12 cellular contexts compared by ENCODE assay signal in the genomic region with DNA sequence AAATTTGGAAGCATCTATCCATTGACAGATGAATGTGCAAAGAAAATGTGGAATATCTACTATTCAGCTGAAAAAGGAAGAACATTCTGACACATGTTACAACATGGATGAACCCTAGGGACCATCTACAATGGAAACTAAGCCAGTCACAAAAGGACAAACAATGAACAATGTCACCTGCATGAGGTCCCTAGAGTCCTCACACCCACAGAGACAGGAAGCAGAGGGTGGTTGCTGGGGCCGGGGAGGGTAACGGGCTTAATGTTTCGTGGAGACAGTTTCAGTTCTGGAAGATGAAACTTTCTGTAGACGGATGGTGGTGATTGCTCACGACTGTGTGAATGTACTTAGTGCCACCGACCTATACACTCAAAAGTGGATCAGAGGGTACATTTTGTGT.
DNase-seq lines count a peak whose midpoint lies in the region; ATAC-seq and TF ChIP-seq lines count a peak whose summit lies in the region.
"Had no signal": no experiment of that assay in that cellular context is flagged by ENCODE, and none has a peak within 500 bp of the region (broad histone marks: within the 10 kb centered on the region; RNA-seq: fewer than 3 reads in every experiment).

No MANE protein-coding gene starts in this region.

- H3K27ac Mint-ChIP-seq in activated CD4-positive, alpha-beta T cell treated with anti-CD3 and anti-CD28 coated beads for 36 hours, result no peak overlapping the region
- H3K27ac Mint-ChIP-seq in activated CD4-positive, alpha-beta T cell treated with anti-CD3 and anti-CD28 coated beads, Interleukin-2, amount 10 ng/mL, durations not matched to agents 24 days and 14 days, result no peak overlapping the region
- H3K27ac Mint-ChIP-seq in naive thymus-derived CD4-positive, alpha-beta T cell, result no peak overlapping the region

- no peak overlapping the region for H3K27ac ChIP-seq in naive thymus-derived CD4-positive, alpha-beta T cell (ENCODE audit: low read depth, low read length)
- H3K27ac ChIP-seq in psoas muscle (no peak overlapping the region), foreskin keratinocyte (no peak overlapping the region), ascending aorta (no peak overlapping the region)
- H3K27ac ChIP-seq: epithelial cell of prostate had no signal

- intact Hi-C loops in activated CD4-positive, alpha-beta T cell treated with anti-CD3 and anti-CD28 coated beads for 36 hours (cut with DNase I, micrococcal nuclease), result no loop called here
- intact Hi-C loops in activated CD4-positive, alpha-beta T cell treated with anti-CD3 and anti-CD28 coated beads, Interleukin-2, amount 10 ng/mL, durations not matched to agents 24 days and 14 days (cut with micrococcal nuclease), result no loop called here
- intact Hi-C loops in naive thymus-derived CD4-positive, alpha-beta T cell (cut with micrococcal nuclease), result no loop called here
- intact Hi-C loops in psoas muscle (cut with DNase I) (no loop called here), ascending aorta (cut with DNase I) (no loop called here)

- peak; percentile 68 for ATAC-seq in activated CD4-positive, alpha-beta T cell treated with anti-CD3 and anti-CD28 coated beads for 36 hours
- peak; percentile 95 for ATAC-seq in GM21528 (IDR thresholded peaks at IDR 0.05; ENCODE audit: low FRiP score, unreplicated experiment)
- peak; percentile 97 for ATAC-seq in HG03432 (IDR thresholded peaks at IDR 0.05; ENCODE audit: unreplicated experiment)
- peak; percentile 31 for ATAC-seq in naive thymus-derived CD4-positive, alpha-beta T cell
- no peak for ATAC-seq in psoas muscle
- no peak for ATAC-seq in foreskin keratinocyte
- ATAC-seq: HCT116 had no signal

- H3K27me3 Mint-ChIP-seq in activated CD4-positive, alpha-beta T cell treated with anti-CD3 and anti-CD28 coated beads for 36 hours, result peaks cover 23% of the 10 kb centered on the region
- peaks cover 2% of the 10 kb centered on the region for H3K27me3 Mint-ChIP-seq in activated CD4-positive, alpha-beta T cell treated with anti-CD3 and anti-CD28 coated beads, Interleukin-2, amount 10 ng/mL, durations not matched to agents 24 days and 14 days
- H3K27me3 Mint-ChIP-seq in naive thymus-derived CD4-positive, alpha-beta T cell, result peaks cover 0 to 52% (median 26%) of the 10 kb centered on the region in 5 donors

- no peaks in the 10 kb centered on the region for H3K27me3 ChIP-seq in naive thymus-derived CD4-positive, alpha-beta T cell (ENCODE audit: control insufficient read depth in 2 of 2, insufficient read depth in 2 of 2, low read length in 2 of 2)
- H3K27me3 ChIP-seq in psoas muscle (ENCODE audit: insufficient read depth in 3 of 3, low read length in 2 of 3), result no peaks in the 10 kb centered on the region
- no peaks in the 10 kb centered on the region for H3K27me3 ChIP-seq in foreskin keratinocyte
- H3K27me3 ChIP-seq in ascending aorta, result no peaks in the 10 kb centered on the region

- H3K4me1 ChIP-seq in naive thymus-derived CD4-positive, alpha-beta T cell (ENCODE audit: control insufficient read depth in 2 of 2, insufficient read depth in 2 of 2, low read length in 2 of 2), result no peaks in the 10 kb centered on the region
- H3K4me1 ChIP-seq in psoas muscle (no peaks in the 10 kb centered on the region), foreskin keratinocyte (no peaks in the 10 kb centered on the region), ascending aorta (no peaks in the 10 kb centered on the region)

- no peak overlapping the region for H3K4me3 ChIP-seq in naive thymus-derived CD4-positive, alpha-beta T cell (ENCODE audit: low read length)
- H3K4me3 ChIP-seq in psoas muscle (no peak overlapping the region), ascending aorta (no peak overlapping the region)

- 68 to 84% (median 70%) methylated on average over 6 of the region's 6 CpGs for WGBS in psoas muscle, 3 donors

- no peaks in the 10 kb centered on the region for H3K36me3 ChIP-seq in naive thymus-derived CD4-positive, alpha-beta T cell (ENCODE audit: control insufficient read depth in 2 of 3, insufficient read depth in 3 of 3, low read length in 3 of 3)
- H3K36me3 ChIP-seq in psoas muscle (ENCODE audit: insufficient read depth in 1 of 2, low read depth in 1 of 2) (no peaks in the 10 kb centered on the region), ascending aorta (no peaks in the 10 kb centered on the region)

- no peak overlapping the region for H3K4me3 Mint-ChIP-seq in activated CD4-positive, alpha-beta T cell treated with anti-CD3 and anti-CD28 coated beads for 36 hours
- no peak overlapping the region for H3K4me3 Mint-ChIP-seq in activated CD4-positive, alpha-beta T cell treated with anti-CD3 and anti-CD28 coated beads, Interleukin-2, amount 10 ng/mL, durations not matched to agents 24 days and 14 days
- H3K4me3 Mint-ChIP-seq in naive thymus-derived CD4-positive, alpha-beta T cell, result no peak overlapping the region

- H3K36me3 Mint-ChIP-seq in activated CD4-positive, alpha-beta T cell treated with anti-CD3 and anti-CD28 coated beads for 36 hours (ENCODE audit: low read depth), result no peaks in the 10 kb centered on the region
- H3K36me3 Mint-ChIP-seq in activated CD4-positive, alpha-beta T cell treated with anti-CD3 and anti-CD28 coated beads, Interleukin-2, amount 10 ng/mL, durations not matched to agents 24 days and 14 days (ENCODE audit: low read depth), result no peaks in the 10 kb centered on the region
- H3K36me3 Mint-ChIP-seq in naive thymus-derived CD4-positive, alpha-beta T cell, result peaks cover 0 to 10% (median 3%) of the 10 kb centered on the region in 5 donors

- POLR2A ChIA-PET in activated CD4-positive, alpha-beta T cell treated with anti-CD3 and anti-CD28 coated beads for 36 hours (lab: Charles Lee), result no interaction called here
- POLR2A ChIA-PET in naive thymus-derived CD4-positive, alpha-beta T cell (lab: Charles Lee), result no interaction called here

- TF ChIP-seq CTCF in psoas muscle (IDR thresholded peaks at IDR 0.05), result no peak
- TF ChIP-seq CTCF in foreskin keratinocyte (conservative IDR thresholded peaks at IDR 0.05), result no peak
- no peak for TF ChIP-seq CTCF in ascending aorta (IDR thresholded peaks at IDR 0.05)

- DNase-seq in activated CD4-positive, alpha-beta T cell treated with anti-CD3 and anti-CD28 coated beads for 36 hours, result peak; percentile 39
- no peak for DNase-seq in activated CD4-positive, alpha-beta T cell treated with anti-CD3 and anti-CD28 coated beads, Interleukin-2, amount 10 ng/mL, durations not matched to agents 24 days and 14 days
- DNase-seq in naive thymus-derived CD4-positive, alpha-beta T cell, result no peak
- DNase-seq in psoas muscle (no peak), foreskin keratinocyte (no peak), ascending aorta (ENCODE audit: low spot score in 2 of 2) (no peak)
- DNase-seq: mesendoderm; stimulated activated CD4-positive, alpha-beta T cell treated with anti-CD3 and anti-CD28 coated beads, Interleukin-2, amount 100 ng/mL, for 48 hours had no signal

- H3K9me3 ChIP-seq in naive thymus-derived CD4-positive, alpha-beta T cell (ENCODE audit: control insufficient read depth in 2 of 3, low read length in 3 of 3), result no peaks in the 10 kb centered on the region
- H3K9me3 ChIP-seq in psoas muscle (no peaks in the 10 kb centered on the region), ascending aorta (no peaks in the 10 kb centered on the region)

- peaks cover 3% of the 10 kb centered on the region for H3K4me1 Mint-ChIP-seq in activated CD4-positive, alpha-beta T cell treated with anti-CD3 and anti-CD28 coated beads for 36 hours
- peaks cover 4% of the 10 kb centered on the region for H3K4me1 Mint-ChIP-seq in activated CD4-positive, alpha-beta T cell treated with anti-CD3 and anti-CD28 coated beads, Interleukin-2, amount 10 ng/mL, durations not matched to agents 24 days and 14 days
- H3K4me1 Mint-ChIP-seq in naive thymus-derived CD4-positive, alpha-beta T cell, result peaks cover 0 to 4% (median 0%) of the 10 kb centered on the region in 7 donors

- no peaks in the 10 kb centered on the region for H3K9me3 Mint-ChIP-seq in activated CD4-positive, alpha-beta T cell treated with anti-CD3 and anti-CD28 coated beads for 36 hours (ENCODE audit: low read depth)
- H3K9me3 Mint-ChIP-seq in activated CD4-positive, alpha-beta T cell treated with anti-CD3 and anti-CD28 coated beads, Interleukin-2, amount 10 ng/mL, durations not matched to agents 24 days and 14 days, result peaks cover 6% of the 10 kb centered on the region
- H3K9me3 Mint-ChIP-seq in naive thymus-derived CD4-positive, alpha-beta T cell, result peaks cover 0 to 9% (median 6%) of the 10 kb centered on the region in 11 donors

- CTCF ChIA-PET in activated CD4-positive, alpha-beta T cell treated with anti-CD3 and anti-CD28 coated beads for 36 hours (lab: Charles Lee), result no interaction called here
- CTCF ChIA-PET in naive thymus-derived CD4-positive, alpha-beta T cell (lab: Charles Lee), result no interaction called here

Comparison
In these comparisons a context has a peak if more than half of its experiments do, and no peak if none do; other contexts are left out.
1. ATAC-seq: peak in activated CD4-positive, alpha-beta T cell treated with anti-CD3 and anti-CD28 coated beads for 36 hours (single experiment), GM21528 (single experiment), HG03432 (single experiment) and naive thymus-derived CD4-positive, alpha-beta T cell (single experiment); none in psoas muscle (0 of 4) and foreskin keratinocyte (single experiment).